1 cellular context compared by ENCODE assay signal in genomic region chr10:100009793-100010676, GRCh38.
TF ChIP-seq lines count a peak whose summit lies in the region.

TSS of gene DNMBP (minus strand) at chr10:100009947. CDS start at chr10:99972124, 37,823 bp downstream.

TF ChIP-seq in WTC11, 78 proteins besides CTCF, POLR2A, EP300 and RAD21 (continued from another document):
- TF ChIP-seq, protein P1, sequence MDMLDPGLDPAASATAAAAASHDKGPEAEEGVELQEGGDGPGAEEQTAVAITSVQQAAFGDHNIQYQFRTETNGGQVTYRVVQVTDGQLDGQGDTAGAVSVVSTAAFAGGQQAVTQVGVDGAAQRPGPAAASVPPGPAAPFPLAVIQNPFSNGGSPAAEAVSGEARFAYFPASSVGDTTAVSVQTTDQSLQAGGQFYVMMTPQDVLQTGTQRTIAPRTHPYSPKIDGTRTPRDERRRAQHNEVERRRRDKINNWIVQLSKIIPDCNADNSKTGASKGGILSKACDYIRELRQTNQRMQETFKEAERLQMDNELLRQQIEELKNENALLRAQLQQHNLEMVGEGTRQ (CRISPR knock-in tag; IDR thresholded peaks at IDR 0.05), result 0 out of 2 replicates have a peak, but pooled peaks have one; percentile 28
- TF ChIP-seq NR1H2 (CRISPR knock-in tag; IDR thresholded peaks at IDR 0.05) (no peak), ZBTB21 (CRISPR knock-in tag; IDR thresholded peaks at IDR 0.05; ENCODE audit: borderline replicate concordance) (peak; percentile 51; the same call in 1 of the 2 replicates), NFE2L1 (CRISPR knock-in tag; IDR thresholded peaks at IDR 0.05) (no peak), CREM (CRISPR knock-in tag; IDR thresholded peaks at IDR 0.05) (0 out of 2 replicates have a peak, but pooled peaks have one; percentile 9), ZNF281 (CRISPR knock-in tag; IDR thresholded peaks at IDR 0.05) (no peak), ZNF232 (CRISPR knock-in tag; IDR thresholded peaks at IDR 0.05) (no peak), TCF7 (CRISPR knock-in tag; IDR thresholded peaks at IDR 0.05; ENCODE audit: low read depth) (no peak)
TF ChIP-seq in WTC11: peak in this region for 10.
